Comparison of ENCODE assay signal across 8 cellular contexts in the genomic region with DNA sequence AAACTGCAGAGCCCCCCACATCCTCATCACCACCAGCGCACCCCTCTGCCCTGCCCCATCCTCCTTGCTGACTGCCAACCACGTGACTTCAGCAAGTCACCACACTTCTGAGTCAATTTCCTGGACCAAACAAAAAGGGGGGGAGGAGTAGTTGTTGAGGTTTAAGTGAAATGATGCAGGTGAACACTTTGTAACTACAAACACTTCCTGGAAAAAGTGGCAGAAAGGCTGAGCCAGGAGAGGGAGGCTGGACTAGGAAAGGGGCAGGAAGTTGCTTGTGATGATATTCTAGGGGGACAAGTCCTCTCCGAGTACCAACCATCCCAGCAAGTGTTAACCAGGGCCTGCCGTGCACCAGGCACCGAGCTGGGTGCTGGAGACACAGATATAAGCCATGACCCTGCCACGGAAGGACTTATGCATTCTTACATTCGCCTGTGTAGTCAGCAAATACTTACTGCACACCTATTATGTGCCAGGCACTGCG.
A peak's percentile ranks its signal among the peaks of the same experiment; 100 is the strongest.
DNase-seq lines count a peak whose midpoint lies in the region; ATAC-seq and TF ChIP-seq lines count a peak whose summit lies in the region.

No MANE protein-coding gene starts in this region.

- H3K27ac ChIP-seq in DOHH2 (ENCODE audit: low read depth, low read length) (peak overlapping the region; percentile 39), smooth muscle cell (ENCODE audit: low read depth) (no peak overlapping the region)

- DNase-seq in T-helper 22 cell (ENCODE audit: low read depth): peak; percentile 82
- peak; percentile 58 for DNase-seq in astrocyte of the spinal cord (ENCODE audit: low read depth, low spot score)
- peak; percentile 48 for DNase-seq in naive B cell
- DNase-seq in smooth muscle cell (lab: John Stamatoyannopoulos, UW; ENCODE audit: unreplicated experiment): no peak

- H3K27me3 ChIP-seq in DOHH2 (ENCODE audit: control insufficient read depth, low read length): no peaks in the 10 kb centered on the region
- H3K27me3 ChIP-seq in smooth muscle cell (ENCODE audit: low read depth): no peaks in the 10 kb centered on the region

- no peaks in the 10 kb centered on the region for H3K9me2 ChIP-seq in DOHH2 (replicated peaks; ENCODE audit: control insufficient read depth, low read length)

- H3K36me3 Mint-ChIP-seq in naive B cell: peaks cover 0 to 16% of the 10 kb centered on the region in 2 donors

- H4K20me1 ChIP-seq in DOHH2 (ENCODE audit: control insufficient read depth, insufficient read depth, low read depth, low read length) (no peaks in the 10 kb centered on the region), smooth muscle cell (ENCODE audit: low read depth) (no peaks in the 10 kb centered on the region)

- H3K4me2 ChIP-seq in DOHH2 (ENCODE audit: low read length): peak overlapping the region; percentile 59
- H3K4me2 ChIP-seq in smooth muscle cell: no peak overlapping the region

- peaks cover 35% of the 10 kb centered on the region for H3K4me1 ChIP-seq in DOHH2 (ENCODE audit: control insufficient read depth, low read length)
- no peaks in the 10 kb centered on the region for H3K4me1 ChIP-seq in smooth muscle cell (ENCODE audit: low read depth)

- H3K79me2 ChIP-seq in DOHH2 (ENCODE audit: control insufficient read depth, low read length): no peaks in the 10 kb centered on the region
- H3K79me2 ChIP-seq in smooth muscle cell (ENCODE audit: low read depth): no peaks in the 10 kb centered on the region

- peak overlapping the region; percentile 61 to 96 (median 90) for H3K27ac Mint-ChIP-seq in naive B cell

- H3F3A ChIP-seq in DOHH2 (ENCODE audit: control insufficient read depth, insufficient read depth) (peaks cover 5% of the 10 kb centered on the region), smooth muscle cell (ENCODE audit: low read depth) (no peaks in the 10 kb centered on the region)

- H3K9me3 Mint-ChIP-seq in naive B cell: peaks cover 0 to 20% (median 10%) of the 10 kb centered on the region in 7 donors

- no peaks in the 10 kb centered on the region for H3K9me3 ChIP-seq in DOHH2 (ENCODE audit: control insufficient read depth, insufficient read depth, low read length)
- H3K9me3 ChIP-seq in smooth muscle cell (replicated peaks; ENCODE audit: low read depth): no peaks in the 10 kb centered on the region

- in situ Hi-C loops in astrocyte of the spinal cord (cut with HindIII; ENCODE audit: low sequenced_read_pairs): no loop called here

- no peak overlapping the region for H2AFZ ChIP-seq in smooth muscle cell (ENCODE audit: low read depth)

- WGBS in smooth muscle cell (ENCODE audit: low lambda C conversion rate): 84% methylated on average over 8 of the region's 8 CpGs

- H3K9ac ChIP-seq in smooth muscle cell (ENCODE audit: low read depth): no peak overlapping the region

- peaks cover 58 to 88% (median 83%) of the 10 kb centered on the region in 3 donors for H3K4me1 Mint-ChIP-seq in naive B cell

- ATAC-seq in HG03196 (IDR thresholded peaks at IDR 0.05; ENCODE audit: unreplicated experiment): peak; percentile 66
- peak; percentile 78 for ATAC-seq in naive B cell (ENCODE audit: low read depth in 2 of 2)
- no peak for ATAC-seq in GM21717 (IDR thresholded peaks at IDR 0.05; ENCODE audit: unreplicated experiment)
- no peak for ATAC-seq in HG03457 (IDR thresholded peaks at IDR 0.05; ENCODE audit: unreplicated experiment)

- H3K36me3 ChIP-seq in DOHH2 (ENCODE audit: control insufficient read depth, low read length) (no peaks in the 10 kb centered on the region), smooth muscle cell (ENCODE audit: low read depth) (no peaks in the 10 kb centered on the region)

- H3K4me3 Mint-ChIP-seq in naive B cell: peak overlapping the region; percentile 57 to 88 (median 78)

- TF ChIP-seq CTCF in DOHH2 (IDR thresholded peaks at IDR 0.05; ENCODE audit: low read depth, low read length, poor library complexity, severe bottlenecking) (no peak), astrocyte of the spinal cord (IDR thresholded peaks at IDR 0.05; ENCODE audit: low read depth, low read length) (no peak), smooth muscle cell (IDR thresholded peaks at IDR 0.05; ENCODE audit: borderline replicate concordance, insufficient read depth, poor library complexity, severe bottlenecking) (no peak)

- H3K27me3 Mint-ChIP-seq in naive B cell: no peaks in the 10 kb centered on the region

- H3K4me3 ChIP-seq in DOHH2 (ENCODE audit: low read length) (peak overlapping the region; percentile 35), astrocyte of the spinal cord (ENCODE audit: low read depth, low read length) (no peak overlapping the region), smooth muscle cell (no peak overlapping the region)

Comparison
In these comparisons a context has a peak if more than half of its experiments do, and no peak if none do; other contexts are left out.
1. ATAC-seq: peak in HG03196 (single experiment) and naive B cell (2 of 2); none in GM21717 (single experiment) and HG03457 (single experiment).